ENCODE assay signal across 8 cellular contexts in the genomic region with DNA sequence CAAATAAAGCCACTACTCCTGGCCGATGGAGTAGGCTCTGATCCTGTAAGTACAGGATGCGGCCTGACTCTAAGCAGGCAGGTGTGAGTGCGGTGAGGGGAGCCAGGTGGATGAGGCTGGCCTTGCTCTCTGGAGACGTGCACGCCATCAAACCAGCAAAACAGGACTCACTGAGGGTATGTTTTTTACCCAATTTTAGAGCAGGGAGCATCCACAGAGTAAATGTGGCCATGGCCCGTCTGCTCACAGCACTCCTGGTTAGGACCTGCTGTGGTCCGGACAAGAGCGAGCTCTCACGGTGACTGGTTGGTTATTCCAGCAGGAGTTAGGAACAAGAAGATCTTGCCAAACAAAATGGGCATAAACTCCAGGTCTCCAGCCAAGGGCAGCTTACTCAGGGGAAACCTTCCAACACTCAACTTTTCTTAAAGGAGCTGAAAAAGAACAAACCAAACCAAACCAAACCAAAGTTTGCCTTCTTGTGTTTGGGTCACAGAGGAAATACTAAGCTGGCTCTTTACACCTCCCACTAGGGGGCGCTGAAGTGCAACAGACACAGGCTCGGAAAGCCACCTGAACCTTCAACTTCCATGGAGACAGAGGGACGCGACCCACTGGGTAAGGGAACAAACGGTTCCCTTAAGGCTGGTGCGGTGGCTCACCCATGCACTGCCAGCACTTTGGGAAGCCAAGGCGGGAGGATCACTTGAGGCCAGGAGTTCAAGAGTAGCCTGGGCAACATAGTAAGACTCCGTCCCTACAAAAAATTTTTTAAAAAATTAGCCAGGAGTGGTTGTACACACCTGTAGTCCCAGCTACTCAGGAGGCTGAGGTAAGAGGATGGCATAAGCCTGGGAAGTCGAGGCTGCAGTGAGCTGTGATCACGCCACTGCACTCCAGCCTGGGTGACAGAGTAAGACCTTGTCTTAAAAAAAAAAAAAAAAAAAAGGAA.
DNase-seq lines count a peak whose midpoint lies in the region; ATAC-seq, FAIRE-seq and TF ChIP-seq lines count a peak whose summit lies in the region.

No MANE protein-coding gene starts in this region.

- DNase-seq in A549 (ENCODE audit: low read depth in 1 of 2, low spot score in 1 of 2) (peak; percentile 62 to 84), GM23248 (peak; percentile 85), NCI-H2227 (lab: John Stamatoyannopoulos, UW; ENCODE audit: unreplicated experiment) (peak; percentile 90), activated B cell treated with CpG ODN at 0.5 μM for 24 hours (peak; percentile 65), bronchial epithelial cell (ENCODE audit: low read depth) (peak; percentile 68), keratinocyte (ENCODE audit: low read depth, low spot score) (no peak)
- DNase-seq in stimulated activated CD4-positive, alpha-beta T cell treated with anti-CD3 and anti-CD28 coated beads, Interleukin-15, amount 100 ng/mL, for 48 hours (ENCODE audit: low read depth in 2 of 2), result peak; percentile 57 to 77

- H2AFZ ChIP-seq in GM23248, result no peak overlapping the region
- no peak overlapping the region for H2AFZ ChIP-seq in keratinocyte (ENCODE audit: control insufficient read depth, low read length)

- dilution Hi-C loops in keratinocyte (cut with MboI; ENCODE audit: extremely low pct_ligation_motif_present, low sequenced_read_pairs), result no loop called here

- H4K20me1 ChIP-seq in GM23248 (ENCODE audit: insufficient read depth) (no peaks in the 10 kb centered on the region), keratinocyte (ENCODE audit: control insufficient read depth, extremely low read depth, insufficient read depth, low read length) (no peaks in the 10 kb centered on the region)

- no peaks in the 10 kb centered on the region for H3K9me2 ChIP-seq in GM23248 (ENCODE audit: insufficient read depth)

- H3K9me3 ChIP-seq in A549, result no peaks in the 10 kb centered on the region
- no peaks in the 10 kb centered on the region for H3K9me3 ChIP-seq in GM23248 (ENCODE audit: low read depth)
- H3K9me3 ChIP-seq in keratinocyte (ENCODE audit: control insufficient read depth, low read depth, low read length), result no peaks in the 10 kb centered on the region

- intact Hi-C loops in activated B cell treated with CpG ODN at 0.5 μM for 24 hours (cut with micrococcal nuclease), result loop anchor here (1.0 to 5.0 kb wide), 11 partner anchors 43 to 697 kb away; no protein-coding TSS in a partner anchor

- no peaks in the 10 kb centered on the region for H3K36me3 ChIP-seq in GM23248 (ENCODE audit: low read depth)
- H3K36me3 ChIP-seq in bronchial epithelial cell (ENCODE audit: control insufficient read depth, insufficient read depth, low read length), result peaks cover 8% of the 10 kb centered on the region
- peaks cover 0 to 6% of the 10 kb centered on the region in 2 experiments for H3K36me3 ChIP-seq in keratinocyte (ENCODE audit: control insufficient read depth in 2 of 2, extremely low read depth in 1 of 2, insufficient read depth in 2 of 2, low read length in 2 of 2)

- H3K27ac Mint-ChIP-seq in activated B cell treated with CpG ODN at 0.5 μM for 24 hours, result no peak overlapping the region

- no peaks in the 10 kb centered on the region for H3K9me1 ChIP-seq in keratinocyte (ENCODE audit: control insufficient read depth, extremely low read depth, insufficient read depth, low read length)

- H3K27me3 ChIP-seq in GM23248 (replicated peaks; ENCODE audit: insufficient read depth) (no peaks in the 10 kb centered on the region), bronchial epithelial cell (ENCODE audit: control insufficient read depth, insufficient read depth, low read length) (no peaks in the 10 kb centered on the region), keratinocyte (ENCODE audit: control insufficient read depth, extremely low read depth, insufficient read depth, low read length) (no peaks in the 10 kb centered on the region)

- POLR2A ChIA-PET in A549 (lab: Yijun Ruan, JAX) (interaction anchor here (1.6 kb wide), 1 partner anchor 133 kb away, joined by 4 read pairs; no protein-coding TSS in a partner anchor), activated B cell treated with CpG ODN at 0.5 μM for 24 hours (lab: Charles Lee) (interaction anchor here (0.6 to 1.1 kb wide), 4 partner anchors 128 to 745 kb away, joined by 3 to 7 read pairs (median 5); partner anchors contain the start of gene HIPK2)

- H3K4me3 ChIP-seq in A549 (no peak overlapping the region), GM23248 (no peak overlapping the region), bronchial epithelial cell (ENCODE audit: low read depth, low read length) (no peak overlapping the region), keratinocyte (ENCODE audit: control insufficient read depth in 2 of 3, extremely low read depth in 1 of 3, insufficient read depth in 2 of 3, low read depth in 1 of 3, low read length in 3 of 3) (no peak overlapping the region)

- peak; percentile 96 for TF ChIP-seq RAD21 in A549 (conservative IDR thresholded peaks at IDR 0.05 in 1 of 2, IDR thresholded peaks at IDR 0.05 in 1 of 2)

- ATAC-seq in A549 (peak; percentile 83 to 84; a peak in 5 of 6 replicates), activated B cell treated with CpG ODN at 0.5 μM for 24 hours (ENCODE audit: low read depth) (peak; percentile 59), HG03378 (IDR thresholded peaks at IDR 0.05; ENCODE audit: unreplicated experiment) (no peak)

- no peaks in the 10 kb centered on the region for H3K27me3 Mint-ChIP-seq in activated B cell treated with CpG ODN at 0.5 μM for 24 hours

- WGBS in A549 (ENCODE audit: missing lambda C conversion rate), result 47% methylated on average over 19 of the region's 19 CpGs
- 52 to 53% methylated on average over 19 of the region's 19 CpGs for WGBS in GM23248 (ENCODE audit: low coverage in 1 of 2, low lambda C conversion rate in 2 of 2, missing lambda C conversion rate in 2 of 2), 2 experiments

- H3K4me1 ChIP-seq in A549 (peaks cover 43% of the 10 kb centered on the region), GM23248 (ENCODE audit: insufficient read depth) (no peaks in the 10 kb centered on the region), keratinocyte (ENCODE audit: control insufficient read depth, extremely low read depth, insufficient read depth, low read length) (peaks cover 5% of the 10 kb centered on the region)

- FAIRE-seq in A549 (lab: Jason Lieb, UNC) (no peak), bronchial epithelial cell (lab: Jason Lieb, UNC) (no peak), keratinocyte (lab: Jason Lieb, UNC) (peak; percentile 61)

- no peak overlapping the region for H3K9ac ChIP-seq in GM23248
- H3K9ac ChIP-seq in keratinocyte (ENCODE audit: control insufficient read depth, extremely low read depth, insufficient read depth, low read length), result no peak overlapping the region

- no peak for TF ChIP-seq EP300 in A549 (IDR thresholded peaks at IDR 0.05)

- peaks cover 3% of the 10 kb centered on the region for H3K36me3 Mint-ChIP-seq in activated B cell treated with CpG ODN at 0.5 μM for 24 hours (ENCODE audit: low read depth)

- H3K9me3 Mint-ChIP-seq in activated B cell treated with CpG ODN at 0.5 μM for 24 hours, result no peaks in the 10 kb centered on the region

- in situ Hi-C loops in GM23248 (cut with MboI), result loop anchor here (5.0 to 25.0 kb wide), 3 partner anchors 129 to 691 kb away; partner anchors contain the start of gene HIPK2

- TF ChIP-seq POLR2A in A549 (IDR thresholded peaks at IDR 0.05; ENCODE audit: low read length), result no peak

- no peak overlapping the region for H3K4me3 Mint-ChIP-seq in activated B cell treated with CpG ODN at 0.5 μM for 24 hours

- H3K79me2 ChIP-seq in GM23248 (ENCODE audit: insufficient read depth) (peaks cover 63% of the 10 kb centered on the region), keratinocyte (ENCODE audit: control insufficient read depth, insufficient read depth, low read length) (no peaks in the 10 kb centered on the region)

- no peaks in the 10 kb centered on the region for H3F3A ChIP-seq in GM23248 (ENCODE audit: insufficient read depth)

- CTCF ChIA-PET in A549 (lab: Yijun Ruan, JAX), result interaction anchor here (0.6 to 14.0 kb wide), 80 partner anchors 9 to 681 kb away, joined by 3 to 311 read pairs (median 4); partner anchors contain the start of gene HIPK2
- CTCF ChIA-PET in activated B cell treated with CpG ODN at 0.5 μM for 24 hours (lab: Charles Lee), result interaction anchor here (0.6 to 9.1 kb wide), 31 partner anchors 9 to 697 kb away, joined by 3 to 179 read pairs (median 4); no protein-coding TSS in a partner anchor

- TF ChIP-seq CTCF in A549 (IDR thresholded peaks at IDR 0.05) (peak; percentile 92), activated B cell treated with CpG ODN at 0.5 μM for 24 hours (IDR thresholded peaks at IDR 0.05) (peak; percentile 79), bronchial epithelial cell (IDR thresholded peaks at IDR 0.05; ENCODE audit: insufficient read depth, low read length, severe bottlenecking) (peak; percentile 92), keratinocyte (optimal IDR thresholded peaks at IDR 0.05 in 1 of 3, IDR thresholded peaks at IDR 0.05 in 1 of 3, conservative IDR thresholded peaks at IDR 0.05 in 1 of 3; ENCODE audit: extremely low read depth in 1 of 3, insufficient read depth in 2 of 3, low read length in 3 of 3) (peak; percentile 82 to 89 (median 84))

- peak overlapping the region; percentile 40 for H3K4me2 ChIP-seq in A549
- no peak overlapping the region for H3K4me2 ChIP-seq in GM23248 (ENCODE audit: unreplicated experiment)
- no peak overlapping the region for H3K4me2 ChIP-seq in keratinocyte (ENCODE audit: control insufficient read depth, extremely low read depth, insufficient read depth, low read depth, low read length)

- H3K4me1 Mint-ChIP-seq in activated B cell treated with CpG ODN at 0.5 μM for 24 hours, result peaks cover 39% of the 10 kb centered on the region

- H3K27ac ChIP-seq in A549 (peak overlapping the region; percentile 63 to 74; a peak in 5 of 6 replicates), GM23248 (no peak overlapping the region), keratinocyte (ENCODE audit: control insufficient read depth, insufficient read depth, low read length) (no peak overlapping the region)

TF ChIP-seq in A549, 52 proteins besides CTCF, POLR2A, EP300 and RAD21:
- TF ChIP-seq SMC3 (IDR thresholded peaks at IDR 0.05) (peak; percentile 95), HDAC2 (IDR thresholded peaks at IDR 0.05) (no peak)

Comparison
In these comparisons a context has a peak if more than half of its experiments do, and no peak if none do; other contexts are left out.
1. H3K27ac ChIP-seq: peak in A549 (2 of 2); none in GM23248 (single experiment) and keratinocyte (single experiment).
2. Peak in every context shown above with its lines, with median percentiles within 50 percentile points of each other: CTCF ChIP-seq.